In the genomic region with DNA sequence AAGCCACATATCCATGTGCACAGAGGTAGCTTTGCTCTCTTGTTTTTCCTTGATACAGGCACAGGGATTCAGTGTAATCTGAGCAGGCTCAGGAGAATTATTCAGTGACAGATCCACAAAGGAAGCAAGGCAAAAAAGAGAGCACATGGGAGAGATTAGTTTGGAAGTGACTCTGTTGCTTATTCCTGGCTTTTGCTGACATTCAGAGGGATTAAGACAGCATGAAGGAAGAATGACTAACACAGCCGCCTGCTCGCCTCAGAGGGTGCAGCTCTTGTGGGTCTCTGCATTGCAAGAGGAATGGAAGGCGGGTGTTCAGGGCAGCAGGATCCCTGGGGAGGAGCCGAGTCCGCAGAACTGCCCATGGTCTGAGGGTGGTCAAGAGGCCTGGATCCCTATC, we compare ENCODE assay signal across 13 cellular contexts.
DNase-seq lines count a peak whose midpoint lies in the region; ATAC-seq and TF ChIP-seq lines count a peak whose summit lies in the region.
"Had no signal": no experiment of that assay in that cellular context is flagged by ENCODE, and none has a peak within 500 bp of the region (broad histone marks: within the 10 kb centered on the region; RNA-seq: fewer than 3 reads in every experiment).

No MANE protein-coding gene starts in this region.

- H3K4me1 Mint-ChIP-seq in GM23338 (peaks cover 25% of the 10 kb centered on the region), WTC11 (peaks cover 30% of the 10 kb centered on the region)
- H3K4me1 Mint-ChIP-seq: activated naive CD8-positive, alpha-beta T cell treated with anti-CD3 and anti-CD28 coated beads for 36 hours had no signal

- H3K9me2 ChIP-seq in GM23338 (ENCODE audit: insufficient read depth): no peaks in the 10 kb centered on the region

- no peaks in the 10 kb centered on the region for H3K9me3 Mint-ChIP-seq in GM23338
- H3K9me3 Mint-ChIP-seq in WTC11: no peaks in the 10 kb centered on the region
- H3K9me3 Mint-ChIP-seq: activated naive CD8-positive, alpha-beta T cell treated with anti-CD3 and anti-CD28 coated beads for 36 hours; effector memory CD8-positive, alpha-beta T cell had no signal

- 72 to 78% methylated on average over 5 of the region's 5 CpGs for WGBS in thyroid gland, 2 donors

- H3K27me3 Mint-ChIP-seq in GM23338 (ENCODE audit: insufficient read depth, low read depth, poor library complexity) (no peaks in the 10 kb centered on the region), WTC11 (ENCODE audit: low read depth) (no peaks in the 10 kb centered on the region)

- H3K4me2 ChIP-seq in GM23338: no peak overlapping the region

- no peaks in the 10 kb centered on the region for H3K9me3 ChIP-seq in thyroid gland

- H3K27me3 ChIP-seq in GM23338 (ENCODE audit: insufficient read depth) (no peaks in the 10 kb centered on the region), thyroid gland (no peaks in the 10 kb centered on the region)

- ATAC-seq in GM23338 (no peak), WTC11 (0 out of 2 replicates have a peak, but pooled peaks have one; percentile 25)
- ATAC-seq: effector memory CD8-positive, alpha-beta T cell had no signal

- TF ChIP-seq CTCF in GM23338 (conservative IDR thresholded peaks at IDR 0.05; ENCODE audit: low read depth in 2 of 2) (no peak), WTC11 (IDR thresholded peaks at IDR 0.05) (no peak), foreskin fibroblast (IDR thresholded peaks at IDR 0.05; ENCODE audit: low read depth, low read length) (no peak), thyroid gland (IDR thresholded peaks at IDR 0.05) (no peak)

- no peak for DNase-seq in GM23338 (ENCODE audit: low spot score)
- DNase-seq in WTC11 (ENCODE audit: low spot score): no peak
- peak; percentile 72 to 88 for DNase-seq in foreskin fibroblast
- peak; percentile 9 for DNase-seq in smooth muscle cell of the brain vasculature (ENCODE audit: low read depth, low spot score)
- no peak for DNase-seq in SKM-1 (lab: John Stamatoyannopoulos, UW; ENCODE audit: unreplicated experiment)
- no peak for DNase-seq in thyroid gland
- DNase-seq in COLO668 (lab: John Stamatoyannopoulos, UW; ENCODE audit: unreplicated experiment): no peak
- DNase-seq: activated naive CD8-positive, alpha-beta T cell treated with anti-CD3 and anti-CD28 coated beads for 36 hours; effector memory CD8-positive, alpha-beta T cell; NCI-H187; OCI-M1; stimulated activated CD4-positive, alpha-beta T cell treated with anti-CD3 and anti-CD28 coated beads, Interleukin-12 subunit alpha, Interleukin-12 subunit beta, amount 100 ng/mL, for 4 hours; T-helper 9 cell had no signal

- H3K4me1 ChIP-seq in GM23338 (ENCODE audit: insufficient read depth) (0 out of 2 replicates have a peak, but pooled peaks cover 3% of the 10 kb centered on the region), thyroid gland (no peaks in the 10 kb centered on the region)

- no peaks in the 10 kb centered on the region for H3K36me3 ChIP-seq in GM23338 (ENCODE audit: insufficient read depth)
- no peaks in the 10 kb centered on the region for H3K36me3 ChIP-seq in thyroid gland

- H3K79me2 ChIP-seq in GM23338 (replicated peaks; ENCODE audit: insufficient read depth): no peaks in the 10 kb centered on the region

- H3K36me3 Mint-ChIP-seq in GM23338 (ENCODE audit: low read depth) (no peaks in the 10 kb centered on the region), WTC11 (no peaks in the 10 kb centered on the region)
- H3K36me3 Mint-ChIP-seq: activated naive CD8-positive, alpha-beta T cell treated with anti-CD3 and anti-CD28 coated beads for 36 hours had no signal

- H3F3A ChIP-seq in GM23338 (replicated peaks; ENCODE audit: low read depth): no peaks in the 10 kb centered on the region

- no peaks in the 10 kb centered on the region for H4K20me1 ChIP-seq in GM23338 (replicated peaks; ENCODE audit: insufficient read depth)

- H3K27ac ChIP-seq in GM23338 (ENCODE audit: low read depth) (no peak overlapping the region), thyroid gland (no peak overlapping the region)

- intact Hi-C loops in thyroid gland (cut with DNase I): loop anchor here (10.0 kb wide), 1 partner anchor 756 kb away; no protein-coding TSS in a partner anchor

- H2AFZ ChIP-seq in GM23338: peak overlapping the region; percentile 47

- POLR2A ChIA-PET in WTC11 (lab: Charles Lee): no interaction called here

- CTCF ChIA-PET in WTC11 (lab: Charles Lee): interaction anchor here (2.3 kb wide), 1 partner anchor 162 kb away, joined by 17 read pairs; no protein-coding TSS in a partner anchor

- H3K27ac Mint-ChIP-seq in GM23338 (no peak overlapping the region), WTC11 (no peak overlapping the region)
- H3K27ac Mint-ChIP-seq: activated naive CD8-positive, alpha-beta T cell treated with anti-CD3 and anti-CD28 coated beads for 36 hours; effector memory CD8-positive, alpha-beta T cell had no signal

- no peak overlapping the region for H3K4me3 Mint-ChIP-seq in GM23338
- no peak overlapping the region for H3K4me3 Mint-ChIP-seq in WTC11
- H3K4me3 Mint-ChIP-seq: activated naive CD8-positive, alpha-beta T cell treated with anti-CD3 and anti-CD28 coated beads for 36 hours; effector memory CD8-positive, alpha-beta T cell had no signal

- no peak for TF ChIP-seq POLR2A in thyroid gland (IDR thresholded peaks at IDR 0.05)

- H3K4me3 ChIP-seq in GM23338: no peak overlapping the region
- no peak overlapping the region for H3K4me3 ChIP-seq in foreskin fibroblast (ENCODE audit: low read depth in 1 of 2, low read length in 2 of 2)
- no peak overlapping the region for H3K4me3 ChIP-seq in thyroid gland (replicated peaks in 1 of 3)

TF ChIP-seq in GM23338, 12 proteins besides CTCF, POLR2A, EP300 and RAD21 (continues in another document):
- TF ChIP-seq ZNF114 (CRISPR knock-in tag; IDR thresholded peaks at IDR 0.05): no peak
- TF ChIP-seq POLR2AphosphoS5 (IDR thresholded peaks at IDR 0.05; ENCODE audit: low read depth): no peak
- no peak for TF ChIP-seq EZH2phosphoT487 (IDR thresholded peaks at IDR 0.05; ENCODE audit: unreplicated experiment)
- no peak for TF ChIP-seq JUNB (IDR thresholded peaks at IDR 0.05; ENCODE audit: unreplicated experiment)
- no peak for TF ChIP-seq ZNF331 (CRISPR knock-in tag; IDR thresholded peaks at IDR 0.05; ENCODE audit: low read depth)

TF ChIP-seq in WTC11, 78 proteins besides CTCF, POLR2A, EP300 and RAD21:
- TF ChIP-seq, protein P1, sequence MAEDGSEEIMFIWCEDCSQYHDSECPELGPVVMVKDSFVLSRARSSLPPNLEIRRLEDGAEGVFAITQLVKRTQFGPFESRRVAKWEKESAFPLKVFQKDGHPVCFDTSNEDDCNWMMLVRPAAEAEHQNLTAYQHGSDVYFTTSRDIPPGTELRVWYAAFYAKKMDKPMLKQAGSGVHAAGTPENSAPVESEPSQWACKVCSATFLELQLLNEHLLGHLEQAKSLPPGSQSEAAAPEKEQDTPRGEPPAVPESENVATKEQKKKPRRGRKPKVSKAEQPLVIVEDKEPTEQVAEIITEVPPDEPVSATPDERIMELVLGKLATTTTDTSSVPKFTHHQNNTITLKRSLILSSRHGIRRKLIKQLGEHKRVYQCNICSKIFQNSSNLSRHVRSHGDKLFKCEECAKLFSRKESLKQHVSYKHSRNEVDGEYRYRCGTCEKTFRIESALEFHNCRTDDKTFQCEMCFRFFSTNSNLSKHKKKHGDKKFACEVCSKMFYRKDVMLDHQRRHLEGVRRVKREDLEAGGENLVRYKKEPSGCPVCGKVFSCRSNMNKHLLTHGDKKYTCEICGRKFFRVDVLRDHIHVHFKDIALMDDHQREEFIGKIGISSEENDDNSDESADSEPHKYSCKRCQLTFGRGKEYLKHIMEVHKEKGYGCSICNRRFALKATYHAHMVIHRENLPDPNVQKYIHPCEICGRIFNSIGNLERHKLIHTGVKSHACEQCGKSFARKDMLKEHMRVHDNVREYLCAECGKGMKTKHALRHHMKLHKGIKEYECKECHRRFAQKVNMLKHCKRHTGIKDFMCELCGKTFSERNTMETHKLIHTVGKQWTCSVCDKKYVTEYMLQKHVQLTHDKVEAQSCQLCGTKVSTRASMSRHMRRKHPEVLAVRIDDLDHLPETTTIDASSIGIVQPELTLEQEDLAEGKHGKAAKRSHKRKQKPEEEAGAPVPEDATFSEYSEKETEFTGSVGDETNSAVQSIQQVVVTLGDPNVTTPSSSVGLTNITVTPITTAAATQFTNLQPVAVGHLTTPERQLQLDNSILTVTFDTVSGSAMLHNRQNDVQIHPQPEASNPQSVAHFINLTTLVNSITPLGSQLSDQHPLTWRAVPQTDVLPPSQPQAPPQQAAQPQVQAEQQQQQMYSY (CRISPR knock-in tag; IDR thresholded peaks at IDR 0.05): no peak
- TF ChIP-seq EMX1 (CRISPR knock-in tag; IDR thresholded peaks at IDR 0.05): no peak
- no peak for TF ChIP-seq ZNF138 (CRISPR knock-in tag; conservative IDR thresholded peaks at IDR 0.05)

Comparison
In these comparisons a context has a peak if more than half of its experiments do, and no peak if none do; other contexts are left out.
1. DNase-seq: peak in foreskin fibroblast (2 of 2) and smooth muscle cell of the brain vasculature (single experiment); none in GM23338 (single experiment), WTC11 (single experiment), SKM-1 (single experiment), thyroid gland (0 of 2) and COLO668 (single experiment).